Comparison of ENCODE assay signal across 1 cellular context in genomic region chr7:97872025-97872669, GRCh38.
TF ChIP-seq lines count a peak whose summit lies in the region.

Gene ASNS, minus strand, starts transcription at chr7:97872408. Its CDS starts 3,252 bp downstream, at chr7:97869156.

TF ChIP-seq in HepG2, 621 proteins besides CTCF, POLR2A, EP300 and RAD21 (continued from another document and continues in another):
- TF ChIP-seq ZNF761 (CRISPR knock-in tag; conservative IDR thresholded peaks at IDR 0.05) (peak; percentile 72; the same call in 1 of the 2 replicates), ZFAT (CRISPR knock-in tag; conservative IDR thresholded peaks at IDR 0.05) (peak; percentile 81; the same call in 1 of the 2 replicates), ZSCAN31 (CRISPR knock-in tag; IDR thresholded peaks at IDR 0.05; ENCODE audit: low read depth) (0 out of 2 replicates have a peak, but pooled peaks have one; percentile 58), ZNF503 (CRISPR knock-in tag; IDR thresholded peaks at IDR 0.05) (peak; percentile 45; the same call in 1 of the 2 replicates), ZNF318 (CRISPR knock-in tag; IDR thresholded peaks at IDR 0.05) (no peak; the same call in 1 of the 2 replicates), ZBTB26 (CRISPR knock-in tag; IDR thresholded peaks at IDR 0.05; ENCODE audit: borderline replicate concordance) (peak; percentile 62; the same call in 1 of the 2 replicates), FOXA3 (CRISPR knock-in tag; IDR thresholded peaks at IDR 0.05) (peak; percentile 53), REPIN1 (CRISPR knock-in tag; IDR thresholded peaks at IDR 0.05; ENCODE audit: borderline replicate concordance, low read depth) (peak; percentile 96), GATAD1 (CRISPR knock-in tag; IDR thresholded peaks at IDR 0.05) (peak; percentile 76; the same call in 1 of the 2 replicates), ZBTB25 (CRISPR knock-in tag; IDR thresholded peaks at IDR 0.05) (peak; percentile 87), ZNF296 (CRISPR knock-in tag; conservative IDR thresholded peaks at IDR 0.05) (0 out of 2 replicates have a peak, but pooled peaks have one; percentile 60), IKZF4 (CRISPR knock-in tag; IDR thresholded peaks at IDR 0.05; ENCODE audit: borderline replicate concordance, low read depth, not compliant biosample characterization) (peak; percentile 77), ZNF724P (CRISPR knock-in tag; IDR thresholded peaks at IDR 0.05; ENCODE audit: borderline replicate concordance) (peak; percentile 66; the same call in 1 of the 2 replicates), SRY (CRISPR knock-in tag; IDR thresholded peaks at IDR 0.05) (peak; percentile 81; the same call in 1 of the 2 replicates), ZKSCAN8 (CRISPR knock-in tag; IDR thresholded peaks at IDR 0.05; ENCODE audit: borderline replicate concordance) (0 out of 2 replicates have a peak, but pooled peaks have one; percentile 49), MAX (IDR thresholded peaks at IDR 0.05) (peak; percentile 80; the same call in 1 of the 2 replicates), SNAPC4 (CRISPR knock-in tag; IDR thresholded peaks at IDR 0.05) (peak; percentile 87), PCBP1 (IDR thresholded peaks at IDR 0.05; ENCODE audit: borderline replicate concordance, low read depth, low read length) (no peak), NFIC (IDR thresholded peaks at IDR 0.05; ENCODE audit: low read length) (no peak), BCL6 (CRISPR knock-in tag; IDR thresholded peaks at IDR 0.05) (peak; percentile 59), ZHX2 (IDR thresholded peaks at IDR 0.05; ENCODE audit: low read depth) (peak; percentile 20; the same call in 1 of the 2 replicates), ZHX2 (CRISPR knock-in tag; IDR thresholded peaks at IDR 0.05; ENCODE audit: borderline replicate concordance) (no peak), ZNF224 (CRISPR knock-in tag; IDR thresholded peaks at IDR 0.05) (peak; percentile 90), GATA4 (IDR thresholded peaks at IDR 0.05; ENCODE audit: borderline replicate concordance, low read depth) (0 out of 2 replicates have a peak, but pooled peaks have one; percentile 28), KDM4B (CRISPR knock-in tag; IDR thresholded peaks at IDR 0.05) (peak; percentile 60; the same call in 1 of the 2 replicates), CERS6 (CRISPR knock-in tag; IDR thresholded peaks at IDR 0.05) (no peak), ZNF441 (CRISPR knock-in tag; IDR thresholded peaks at IDR 0.05; ENCODE audit: borderline replicate concordance) (peak; percentile 72; the same call in 1 of the 2 replicates)
